18 cellular contexts compared by ENCODE assay signal in genomic region chr5:108249785-108250100, GRCh38.
A peak's percentile ranks its signal among the peaks of the same experiment; 100 is the strongest.
DNase-seq lines count a peak whose midpoint lies in the region; ATAC-seq and TF ChIP-seq lines count a peak whose summit lies in the region.
"Had no signal": no experiment of that assay in that cellular context is flagged by ENCODE, and none has a peak within 500 bp of the region (broad histone marks: within the 10 kb centered on the region; RNA-seq: fewer than 3 reads in every experiment).

No MANE protein-coding gene starts in this region.

- no peaks in the 10 kb centered on the region for H3K27me3 ChIP-seq in right atrium auricular region
- H3K27me3 ChIP-seq: BLaER1 had no signal

- H3K27ac ChIP-seq in right atrium auricular region = peak overlapping the region; percentile 17 to 55
- H3K27ac ChIP-seq: 22Rv1, BLaER1, C4-2B had no signal

- peaks cover 0 to 21% of the 10 kb centered on the region in 2 donors for H3K4me1 ChIP-seq in right atrium auricular region
- H3K4me1 ChIP-seq: BLaER1, Caco-2 had no signal

- no peak overlapping the region for H3K4me3 ChIP-seq in right atrium auricular region
- H3K4me3 ChIP-seq: BLaER1, HAP-1 had no signal

- intact Hi-C loops in Right ventricle myocardium superior (cut with DNase I) (no loop called here), cardiac septum (cut with DNase I) (loop anchor here (10.0 kb wide), 1 partner anchor 105 kb away; no protein-coding TSS in a partner anchor), left cardiac atrium (cut with DNase I) (loop anchor here in 1 of 2 donors (10.0 kb wide), 1 partner anchor 95 kb away; no protein-coding TSS in a partner anchor)

- TF ChIP-seq CTCF in right atrium auricular region (IDR thresholded peaks at IDR 0.05) = no peak

- no peaks in the 10 kb centered on the region for H3K36me3 ChIP-seq in right atrium auricular region
- H3K36me3 ChIP-seq: BLaER1, HAP-1 had no signal

- no peaks in the 10 kb centered on the region for H3K9me3 ChIP-seq in right atrium auricular region
- H3K9me3 ChIP-seq: BLaER1, Caco-2, HAP-1 had no signal

- ATAC-seq in Right ventricle myocardium superior (ENCODE audit: poor library complexity) (peak; percentile 53), left cardiac atrium (peak; percentile 29 to 32), HG02885 (IDR thresholded peaks at IDR 0.05; ENCODE audit: poor library complexity, unreplicated experiment) (no peak)
- ATAC-seq: CD8-positive, alpha-beta T cell had no signal

- no peak for DNase-seq in Right ventricle myocardium superior
- no peak for DNase-seq in cardiac septum (ENCODE audit: low spot score)
- DNase-seq in left cardiac atrium = no peak
- no peak for DNase-seq in right atrium auricular region (ENCODE audit: low spot score)
- no peak for DNase-seq in NCI-H526 (lab: John Stamatoyannopoulos, UW)
- no peak for DNase-seq in NCI-H2227 treated with DMSO at 0.1 percent for 48 hours (lab: John Stamatoyannopoulos, UW)
- DNase-seq: Caco-2; CD4-positive, CD25-positive, alpha-beta regulatory T cell; CD8-positive, alpha-beta T cell; DMS153; DND-41; GOT3; HFFc6 had no signal
